18 cellular contexts compared by ENCODE assay signal in genomic region chr9:6764570-6765334, GRCh38. TPM values are rescaled to one million over a fixed set of nuclear protein-coding genes. Genes with fewer than 3 reads are reported as not detected.
DNase-seq lines count a peak whose midpoint lies in the region; ATAC-seq and TF ChIP-seq lines count a peak whose summit lies in the region.
"Had no signal": no experiment of that assay in that cellular context is flagged by ENCODE, and none has a peak within 500 bp of the region (broad histone marks: within the 10 kb centered on the region; RNA-seq: fewer than 3 reads in every experiment).

No MANE protein-coding gene starts in this region.

- H3K4me1 Mint-ChIP-seq in CD4-positive, alpha-beta T cell (ENCODE audit: low read depth) = peaks cover 52% of the 10 kb centered on the region

- H3K27me3 ChIP-seq in CD4-positive, alpha-beta T cell (ENCODE audit: control insufficient read depth, insufficient read depth, low read length) = no peaks in the 10 kb centered on the region
- H3K27me3 ChIP-seq in iPS-18a (ENCODE audit: control insufficient read depth, insufficient read depth, low read length) = peaks cover 3% of the 10 kb centered on the region
- H3K27me3 ChIP-seq: BLaER1 treated with 17β-estradiol and CSF1 and Interleukin-3, amounts not matched to agents 10 nM and 100 nM; gastrocnemius medialis had no signal

- peak overlapping the region; percentile 16 for H3K27ac Mint-ChIP-seq in CD4-positive, alpha-beta T cell
- H3K27ac Mint-ChIP-seq: T-helper 2 cell treated with Interferon-gamma antibody and Interleukin-4, amounts not matched to agents 5 μg/mL and 100 μg/mL, for 36 hours had no signal

- CTCF ChIA-PET in CD4-positive, alpha-beta T cell (lab: Charles Lee) = interaction anchor here (1.2 kb wide), 1 partner anchor 36 kb away, joined by 3 read pairs; no protein-coding TSS in a partner anchor

- H3K4me1 ChIP-seq in iPS-18a (ENCODE audit: control insufficient read depth, low read depth, low read length) = peaks cover 28% of the 10 kb centered on the region

- intact Hi-C loops in CD4-positive, alpha-beta T cell (cut with DNase I, micrococcal nuclease) = loop anchor here in 1 of 2 experiments (10.0 kb wide), 1 partner anchor 50 kb away; no protein-coding TSS in a partner anchor

- H3K9ac ChIP-seq in iPS-18a (ENCODE audit: low read length) = no peak overlapping the region
- H3K9ac ChIP-seq: BLaER1 treated with 17β-estradiol and CSF1 and Interleukin-3, amounts not matched to agents 10 nM and 100 nM had no signal

- no peaks in the 10 kb centered on the region for H3K9me3 ChIP-seq in CD4-positive, alpha-beta T cell (ENCODE audit: control insufficient read depth, low read length)
- no peaks in the 10 kb centered on the region for H3K9me3 ChIP-seq in iPS-18a (ENCODE audit: control insufficient read depth, low read depth, low read length)
- H3K9me3 ChIP-seq: gastrocnemius medialis, lower lobe of right lung, thoracic aorta had no signal

- no peak overlapping the region for H3K27ac ChIP-seq in CD4-positive, alpha-beta T cell (ENCODE audit: low read depth, low read length)
- no peak overlapping the region for H3K27ac ChIP-seq in iPS-18a (ENCODE audit: low read length)
- H3K27ac ChIP-seq: BLaER1 treated with 17β-estradiol and CSF1 and Interleukin-3, amounts not matched to agents 10 nM and 100 nM; gastrocnemius medialis; lower lobe of right lung; thoracic aorta had no signal

- DNase-seq in CD4-positive, alpha-beta T cell = no peak
- DNase-seq in ELR (ENCODE audit: low read depth) = peak; percentile 21
- DNase-seq in M059J (ENCODE audit: low read depth) = peak; percentile 28
- DNase-seq in A172 (ENCODE audit: low spot score) = no peak
- no peak for DNase-seq in GM10266 (ENCODE audit: extremely low spot score)
- DNase-seq: activated T-cell treated with anti-CD3 and anti-CD28 coated beads, Interleukin-2, amount 50 U/mL, for 1 hour; amygdala; gastrocnemius medialis; lower lobe of right lung; NCI-H1105 treated with DMSO at 0.1 percent for 48 hours; retina; stimulated activated CD4-positive, alpha-beta T cell treated with anti-CD3 and anti-CD28 coated beads, Interleukin-1b, Interleukin-23, amount 100 ng/mL, for 48 hours had no signal

- H3K9me3 Mint-ChIP-seq in CD4-positive, alpha-beta T cell = no peaks in the 10 kb centered on the region

- H3K36me3 ChIP-seq in iPS-18a (ENCODE audit: control insufficient read depth, low read depth, low read length) = no peaks in the 10 kb centered on the region
- H3K36me3 ChIP-seq: gastrocnemius medialis, lower lobe of right lung, thoracic aorta had no signal

- TF ChIP-seq CTCF in CD4-positive, alpha-beta T cell (IDR thresholded peaks at IDR 0.05) = no peak
- no peak for TF ChIP-seq CTCF in GM10266 (IDR thresholded peaks at IDR 0.05; ENCODE audit: control insufficient read depth, insufficient read depth, low read depth, missing control alignments)

- no peaks in the 10 kb centered on the region for H3K27me3 Mint-ChIP-seq in CD4-positive, alpha-beta T cell

- H3K36me3 Mint-ChIP-seq in CD4-positive, alpha-beta T cell (ENCODE audit: low read depth) = no peaks in the 10 kb centered on the region

- peak overlapping the region; percentile 2 for H3K4me3 Mint-ChIP-seq in CD4-positive, alpha-beta T cell

- ATAC-seq in CD4-positive, alpha-beta T cell (ENCODE audit: poor library complexity) = no peak
- ATAC-seq in GM19463 (IDR thresholded peaks at IDR 0.05; ENCODE audit: unreplicated experiment) = no peak
- ATAC-seq: gastrocnemius medialis, lower lobe of right lung, Right ventricle myocardium inferior had no signal

- H3K4me3 ChIP-seq in iPS-18a (ENCODE audit: low read length) = peak overlapping the region; percentile 2
- H3K4me3 ChIP-seq: BLaER1 treated with 17β-estradiol and CSF1 and Interleukin-3, amounts not matched to agents 10 nM and 100 nM; gastrocnemius medialis; lower lobe of right lung; thoracic aorta had no signal

- POLR2A ChIA-PET in CD4-positive, alpha-beta T cell (lab: Charles Lee) = no interaction called here

RNA-seq across cellular contexts. Expression of gene KDM4C, which starts 7.0 kb away (rescaled TPM):
- 10 to 100 TPM; 60.1 to 61.3 TPM for total RNA-seq in CD4-positive, alpha-beta T cell
- total RNA-seq in M059J (2014; rRNA removed; shearing (Covaris generic)) = 17.7 and 17.8 TPM in 2 replicates
- total RNA-seq in A172 (2014; rRNA removed; shearing (Covaris generic)) = 10.7 and 11.9 TPM in 2 replicates

Comparison
In these comparisons a context has a peak if more than half of its experiments do, and no peak if none do; other contexts are left out.
1. DNase-seq: peak in ELR (single experiment) and M059J (single experiment); none in CD4-positive, alpha-beta T cell (0 of 10), A172 (single experiment) and GM10266 (single experiment).